In genomic region chr7:133358728-133359127, GRCh38 we compare ENCODE assay signal across 21 cellular contexts.
DNase-seq lines count a peak whose midpoint lies in the region; TF ChIP-seq lines count a peak whose summit lies in the region.
"Had no signal": no experiment of that assay in that cellular context is flagged by ENCODE, and none has a peak within 500 bp of the region (broad histone marks: within the 10 kb centered on the region; RNA-seq: fewer than 3 reads in every experiment).

No MANE protein-coding gene starts in this region.

- H3K9me3 ChIP-seq in adipocyte (ENCODE audit: control insufficient read depth, low read length): peaks cover 4% of the 10 kb centered on the region
- no peaks in the 10 kb centered on the region for H3K9me3 ChIP-seq in fibroblast of lung (ENCODE audit: control insufficient read depth, insufficient read depth, low read depth, low read length)
- H3K9me3 ChIP-seq in colonic mucosa: no peaks in the 10 kb centered on the region
- H3K9me3 ChIP-seq: pancreas, thyroid gland had no signal

- no peak overlapping the region for H2AFZ ChIP-seq in fibroblast of lung (ENCODE audit: low read length)

- H3K27me3 ChIP-seq in adipocyte (replicated peaks; ENCODE audit: control insufficient read depth, insufficient read depth, low read length) (no peaks in the 10 kb centered on the region), fibroblast of lung (ENCODE audit: control insufficient read depth, insufficient read depth, low read length) (no peaks in the 10 kb centered on the region), colonic mucosa (no peaks in the 10 kb centered on the region)
- H3K27me3 ChIP-seq: pancreas, spleen, thyroid gland had no signal

- DNase-seq in H4 (ENCODE audit: low spot score) (peak; percentile 18), adipocyte (ENCODE audit: low read depth) (peak; percentile 61), fibroblast of lung (ENCODE audit: low read depth in 2 of 2) (peak; percentile 48 to 64), stromal cell of bone marrow (ENCODE audit: low read depth) (peak; percentile 37), colonic mucosa (no peak), D341Med (ENCODE audit: low spot score) (no peak), pons (ENCODE audit: low spot score) (no peak)
- DNase-seq: activated CD8-positive, alpha-beta T cell treated with anti-CD3 and anti-CD28 coated beads, Interleukin-2, amount 10 ng/mL, durations not matched to agents 7 days and 5 days; activated naive CD8-positive, alpha-beta T cell treated with anti-CD3 and anti-CD28 coated beads, Interleukin-2, amount 10 ng/mL, durations not matched to agents 7 days and 5 days; activated T-cell treated with anti-CD3 and anti-CD28 coated beads, Interleukin-2, amount 50 U/mL, for 72 hours; glutamatergic neuron; left ventricle myocardium superior; MM.1S; NCI-H2029; NCI-H446; NK-92 treated with Interleukin-12 subunit alpha and Interleukin-12 subunit beta, amount 100 ng/mL, for 24 hours; pancreas; spleen; T-cell; thyroid gland had no signal

- intact Hi-C loops in colonic mucosa (cut with DNase I): no loop called here

- H3K4me2 ChIP-seq in fibroblast of lung (ENCODE audit: extremely low read depth, insufficient read depth, low read length): peak overlapping the region; percentile 40

- H3K9ac ChIP-seq in adipocyte (ENCODE audit: low read length) (peak overlapping the region; percentile 78), fibroblast of lung (ENCODE audit: insufficient read depth, low read length) (no peak overlapping the region), colonic mucosa (ENCODE audit: low read depth in 2 of 2, low read length in 2 of 2) (no peak overlapping the region)

- H4K20me1 ChIP-seq in fibroblast of lung (ENCODE audit: control insufficient read depth, extremely low read depth, insufficient read depth, low read length): no peaks in the 10 kb centered on the region

- no peaks in the 10 kb centered on the region for H3K36me3 ChIP-seq in adipocyte (ENCODE audit: control insufficient read depth, insufficient read depth, low read length, severe bottlenecking)
- no peaks in the 10 kb centered on the region for H3K36me3 ChIP-seq in fibroblast of lung (ENCODE audit: control insufficient read depth, insufficient read depth, low read length)
- H3K36me3 ChIP-seq in colonic mucosa: no peaks in the 10 kb centered on the region
- H3K36me3 ChIP-seq: pancreas, thyroid gland had no signal

- H3K4me3 ChIP-seq in adipocyte (ENCODE audit: low read length) (peak overlapping the region; percentile 51), fibroblast of lung (replicated peaks in 1 of 4; ENCODE audit: control extremely low read depth in 1 of 4, insufficient read depth in 1 of 4, low read depth in 3 of 4, low read length in 4 of 4) (no peak overlapping the region), colonic mucosa (no peak overlapping the region)
- H3K4me3 ChIP-seq: pancreas, spleen, thyroid gland had no signal

- TF ChIP-seq CTCF in fibroblast of lung (conservative IDR thresholded peaks at IDR 0.05 in 1 of 2, IDR thresholded peaks at IDR 0.05 in 1 of 2; ENCODE audit: low read depth in 1 of 2, low read length in 2 of 2): no peak
- no peak for TF ChIP-seq CTCF in colonic mucosa (IDR thresholded peaks at IDR 0.05)

- H3K27ac ChIP-seq in fibroblast of lung (ENCODE audit: insufficient read depth, low read length) (peak overlapping the region; percentile 20), colonic mucosa (no peak overlapping the region)
- H3K27ac ChIP-seq: pancreas, spleen, thyroid gland, VCaP had no signal

- H3K4me1 ChIP-seq in adipocyte (ENCODE audit: control insufficient read depth, insufficient read depth, low read length): peaks cover 40% of the 10 kb centered on the region
- peaks cover 8% of the 10 kb centered on the region for H3K4me1 ChIP-seq in fibroblast of lung (ENCODE audit: control insufficient read depth, extremely low read depth, insufficient read depth, low read length)
- H3K4me1 ChIP-seq in colonic mucosa: no peaks in the 10 kb centered on the region
- H3K4me1 ChIP-seq: pancreas, spleen, thyroid gland had no signal

- H3K79me2 ChIP-seq in fibroblast of lung (ENCODE audit: control insufficient read depth, insufficient read depth, low read length): no peaks in the 10 kb centered on the region

Comparison
In these comparisons a context has a peak if more than half of its experiments do, and no peak if none do; other contexts are left out.
1. DNase-seq: peak in H4 (single experiment), adipocyte (single experiment), fibroblast of lung (2 of 2) and stromal cell of bone marrow (single experiment); none in colonic mucosa (single experiment), D341Med (single experiment) and pons (single experiment).